8 cellular contexts compared by ENCODE assay signal in the genomic region with DNA sequence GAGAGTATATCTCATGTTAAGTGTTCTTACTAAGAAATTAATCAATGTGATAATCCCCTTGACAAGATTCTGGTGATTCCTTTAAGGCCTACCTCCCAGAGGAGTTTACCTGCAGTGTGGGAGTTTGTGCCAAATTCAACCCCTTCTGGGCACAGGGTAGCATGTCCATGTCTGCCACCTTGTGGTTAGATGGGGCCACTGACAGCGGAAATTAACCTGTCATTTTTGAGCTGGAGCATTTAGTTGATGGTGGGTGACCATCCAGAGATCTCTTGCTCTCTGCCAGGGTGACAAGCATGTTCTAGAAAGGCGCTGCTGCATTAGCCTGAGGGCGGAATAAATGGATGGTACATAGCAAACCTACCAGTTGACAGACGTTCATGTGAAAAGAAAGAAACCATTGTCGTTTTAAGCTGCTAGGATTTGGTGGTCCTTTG.
A peak's percentile ranks its signal among the peaks of the same experiment; 100 is the strongest.
DNase-seq lines count a peak whose midpoint lies in the region; ATAC-seq, FAIRE-seq and TF ChIP-seq lines count a peak whose summit lies in the region.

No MANE protein-coding gene starts in this region.

- no peaks in the 10 kb centered on the region for H3K9me1 ChIP-seq in endothelial cell of umbilical vein (replicated peaks; ENCODE audit: control insufficient read depth, extremely low read depth, insufficient read depth, low read length)

- H2AFZ ChIP-seq in endothelial cell of umbilical vein (ENCODE audit: low read depth, low read length) = no peak overlapping the region

- POLR2A ChIA-PET in activated CD4-positive, alpha-beta memory T cell treated with anti-CD3 and anti-CD28 coated beads for 36 hours (lab: Charles Lee) = no interaction called here
- POLR2A ChIA-PET in endothelial cell of umbilical vein (lab: Charles Lee) = no interaction called here

- no peaks in the 10 kb centered on the region for H3K36me3 Mint-ChIP-seq in CD14-positive monocyte
- no peaks in the 10 kb centered on the region for H3K36me3 Mint-ChIP-seq in activated CD4-positive, alpha-beta memory T cell treated with anti-CD3 and anti-CD28 coated beads for 36 hours
- no peaks in the 10 kb centered on the region for H3K36me3 Mint-ChIP-seq in nephron (ENCODE audit: low read depth)
- H3K36me3 Mint-ChIP-seq in type B pancreatic cell = no peaks in the 10 kb centered on the region

- peaks cover under 1 to 5% (median 2%) of the 10 kb centered on the region in 3 donors for H3K27me3 Mint-ChIP-seq in CD14-positive monocyte (ENCODE audit: low read depth in 3 of 3)
- H3K27me3 Mint-ChIP-seq in activated CD4-positive, alpha-beta memory T cell treated with anti-CD3 and anti-CD28 coated beads for 36 hours = peaks cover 4% of the 10 kb centered on the region
- H3K27me3 Mint-ChIP-seq in nephron (ENCODE audit: low read depth) = no peaks in the 10 kb centered on the region
- H3K27me3 Mint-ChIP-seq in type B pancreatic cell = no peaks in the 10 kb centered on the region

- H3K27me3 ChIP-seq in endothelial cell of umbilical vein (ENCODE audit: control insufficient read depth in 2 of 2, insufficient read depth in 2 of 2, low read length in 2 of 2) = no peaks in the 10 kb centered on the region

- peak; percentile 73 for FAIRE-seq in endothelial cell of umbilical vein (lab: Jason Lieb, UNC)

- intact Hi-C loops in CD14-positive monocyte (cut with micrococcal nuclease) (loop anchor here (2.0 to 5.0 kb wide), 2 partner anchors 200 kb away; no protein-coding TSS in a partner anchor), endothelial cell of umbilical vein (cut with micrococcal nuclease) (loop anchor here (1.0 to 5.0 kb wide), 4 partner anchors 201 to 832 kb away; no protein-coding TSS in a partner anchor)
- intact Hi-C loops in activated CD4-positive, alpha-beta memory T cell treated with anti-CD3 and anti-CD28 coated beads for 36 hours (cut with micrococcal nuclease) = loop anchor here (1.0 to 2.0 kb wide), 2 partner anchors 52 to 201 kb away; no protein-coding TSS in a partner anchor

- dilution Hi-C loops in endothelial cell of umbilical vein (cut with MboI; ENCODE audit: extremely low pct_ligation_motif_present, low sequenced_read_pairs) = no loop called here

- H4K20me1 ChIP-seq in endothelial cell of umbilical vein (replicated peaks; ENCODE audit: control insufficient read depth, extremely low read depth, insufficient read depth, low read length) = no peaks in the 10 kb centered on the region

- no peak overlapping the region for H3K9ac ChIP-seq in endothelial cell of umbilical vein (replicated peaks; ENCODE audit: extremely low read depth, insufficient read depth, low read length)

- CTCF ChIA-PET in activated CD4-positive, alpha-beta memory T cell treated with anti-CD3 and anti-CD28 coated beads for 36 hours (lab: Charles Lee) = interaction anchor here (0.5 to 5.7 kb wide), 56 partner anchors 10 to 1152 kb away, joined by 3 to 169 read pairs (median 3); partner anchors contain the start of gene RIMOC1
- CTCF ChIA-PET in endothelial cell of umbilical vein (lab: Charles Lee) = interaction anchor here (0.6 to 9.6 kb wide), 70 partner anchors 9 to 1153 kb away, joined by 3 to 571 read pairs (median 4); partner anchors contain the start of genes GHR, OXCT1 and RIMOC1

- no peaks in the 10 kb centered on the region for H3K9me3 ChIP-seq in endothelial cell of umbilical vein (replicated peaks; ENCODE audit: control insufficient read depth, insufficient read depth, low read length)

- no peaks in the 10 kb centered on the region for H3K4me1 ChIP-seq in endothelial cell of umbilical vein (ENCODE audit: control insufficient read depth, extremely low read depth, insufficient read depth, low read length)

- BruUV-seq in endothelial cell of umbilical vein (replicated peaks; lab: Mats Ljungman, UMichigan) = no TSS peak

- H3K9me3 Mint-ChIP-seq in CD14-positive monocyte (peaks cover 0 to 2% (median 0%) of the 10 kb centered on the region in 7 donors), nephron (no peaks in the 10 kb centered on the region), type B pancreatic cell (no peaks in the 10 kb centered on the region)
- no peaks in the 10 kb centered on the region for H3K9me3 Mint-ChIP-seq in activated CD4-positive, alpha-beta memory T cell treated with anti-CD3 and anti-CD28 coated beads for 36 hours

- H3K4me1 Mint-ChIP-seq in CD14-positive monocyte (no peaks in the 10 kb centered on the region), nephron (no peaks in the 10 kb centered on the region), type B pancreatic cell (ENCODE audit: unreplicated experiment) (no peaks in the 10 kb centered on the region)
- no peaks in the 10 kb centered on the region for H3K4me1 Mint-ChIP-seq in activated CD4-positive, alpha-beta memory T cell treated with anti-CD3 and anti-CD28 coated beads for 36 hours (ENCODE audit: low read depth)

- ATAC-seq in GM19023 (IDR thresholded peaks at IDR 0.05; ENCODE audit: unreplicated experiment) (peak; percentile 93), HG03108 (IDR thresholded peaks at IDR 0.05; ENCODE audit: unreplicated experiment) (peak; percentile 83)

- H3K4me3 Mint-ChIP-seq in CD14-positive monocyte = no peak overlapping the region
- H3K4me3 Mint-ChIP-seq in activated CD4-positive, alpha-beta memory T cell treated with anti-CD3 and anti-CD28 coated beads for 36 hours = no peak overlapping the region
- no peak overlapping the region for H3K4me3 Mint-ChIP-seq in nephron
- H3K4me3 Mint-ChIP-seq in type B pancreatic cell = no peak overlapping the region

- H3K27ac ChIP-seq in endothelial cell of umbilical vein (ENCODE audit: insufficient read depth, low read depth, low read length) = no peak overlapping the region

- TF ChIP-seq POLR2A in endothelial cell of umbilical vein (IDR thresholded peaks at IDR 0.05; ENCODE audit: low read depth, low read length) = no peak

- no peak overlapping the region for H3K4me3 ChIP-seq in endothelial cell of umbilical vein (replicated peaks in 1 of 3; ENCODE audit: insufficient read depth in 1 of 3, low read depth in 1 of 3, low read length in 3 of 3)

- H3K4me2 ChIP-seq in endothelial cell of umbilical vein (ENCODE audit: insufficient read depth, low read length) = no peak overlapping the region

- H3K27ac Mint-ChIP-seq in CD14-positive monocyte (no peak overlapping the region), nephron (no peak overlapping the region), type B pancreatic cell (no peak overlapping the region)
- H3K27ac Mint-ChIP-seq in activated CD4-positive, alpha-beta memory T cell treated with anti-CD3 and anti-CD28 coated beads for 36 hours = no peak overlapping the region

- H3K79me2 ChIP-seq in endothelial cell of umbilical vein (ENCODE audit: control insufficient read depth, insufficient read depth, low read length) = no peaks in the 10 kb centered on the region

- no peaks in the 10 kb centered on the region for H3K36me3 ChIP-seq in endothelial cell of umbilical vein (ENCODE audit: control insufficient read depth in 2 of 2, extremely low read depth in 1 of 2, insufficient read depth in 2 of 2, low read length in 2 of 2)

- TF ChIP-seq CTCF in CD14-positive monocyte (IDR thresholded peaks at IDR 0.05) (peak; percentile 69), endothelial cell of umbilical vein (IDR thresholded peaks at IDR 0.05; ENCODE audit: extremely low read depth in 1 of 2, insufficient read depth in 1 of 2, low read depth in 1 of 2, low read length in 2 of 2) (peak; percentile 65 to 72), nephron (IDR thresholded peaks at IDR 0.05; ENCODE audit: unreplicated experiment in 3 of 3) (peak; percentile 48 to 67 (median 57)), type B pancreatic cell (conservative IDR thresholded peaks at IDR 0.05) (peak; percentile 85)

- DNase-seq in CD14-positive monocyte (ENCODE audit: low spot score) (no peak), NCI-H526 (lab: John Stamatoyannopoulos, UW) (peak; percentile 47 to 76), endothelial cell of umbilical vein (ENCODE audit: low read depth, low spot score) (peak; percentile 51), type B pancreatic cell (ENCODE audit: extremely low spot score, unreplicated experiment) (no peak)
- peak; percentile 68 for DNase-seq in activated CD4-positive, alpha-beta memory T cell treated with anti-CD3 and anti-CD28 coated beads for 36 hours

TF ChIP-seq in endothelial cell of umbilical vein, 7 proteins besides CTCF, POLR2A, EP300 and RAD21:
- TF ChIP-seq MAX (IDR thresholded peaks at IDR 0.05; ENCODE audit: insufficient read depth, insufficient read length) (no peak), FOS (IDR thresholded peaks at IDR 0.05; ENCODE audit: borderline replicate concordance, insufficient read depth, low read length) (no peak), JUN (IDR thresholded peaks at IDR 0.05; ENCODE audit: borderline replicate concordance, insufficient read depth, insufficient read length, low read depth) (no peak), GATA2 (IDR thresholded peaks at IDR 0.05; ENCODE audit: insufficient read depth, insufficient read length, low read depth, low read length) (no peak), EZH2 (IDR thresholded peaks at IDR 0.05; ENCODE audit: borderline replicate concordance, low read depth, low read length, severe bottlenecking) (no peak), POLR2AphosphoS5 (IDR thresholded peaks at IDR 0.05; ENCODE audit: insufficient read depth, low read depth, low read length) (no peak), MYC (IDR thresholded peaks at IDR 0.05; ENCODE audit: low read depth, low read length) (no peak)
TF ChIP-seq in endothelial cell of umbilical vein: peak in this region for 0.

Comparison
In these comparisons a context has a peak if more than half of its experiments do, and no peak if none do; other contexts are left out.
1. DNase-seq: peak in NCI-H526 (2 of 2), activated CD4-positive, alpha-beta memory T cell treated with anti-CD3 and anti-CD28 coated beads for 36 hours (single experiment) and endothelial cell of umbilical vein (single experiment); none in CD14-positive monocyte (single experiment) and type B pancreatic cell (single experiment).
2. Peak in every context shown above with its lines, with median percentiles within 50 percentile points of each other: CTCF ChIP-seq.